ENCODE assay signal across 17 cellular contexts in genomic region chr9:76591256-76591950, GRCh38.
DNase-seq lines count a peak whose midpoint lies in the region; ATAC-seq and TF ChIP-seq lines count a peak whose summit lies in the region.
"Had no signal": no experiment of that assay in that cellular context is flagged by ENCODE, and none has a peak within 500 bp of the region (broad histone marks: within the 10 kb centered on the region; RNA-seq: fewer than 3 reads in every experiment).

No MANE protein-coding gene starts in this region.

- no peak for TF ChIP-seq CTCF in left ventricle myocardium inferior (IDR thresholded peaks at IDR 0.05; ENCODE audit: borderline replicate concordance)

- intact Hi-C loops in Right ventricle myocardium superior (cut with DNase I) = no loop called here
- intact Hi-C loops in left ventricle myocardium inferior (cut with micrococcal nuclease) = no loop called here
- intact Hi-C loops in activated T-helper 2 cell treated with anti-CD3 and anti-CD28 coated beads, Interferon-gamma antibody, Interleukin-2, Interleukin-4, amounts not matched to agents 10 μg/mL and 5 μg/mL and 100 μg/mL, durations not matched to agents 14 hours and 24 hours and 36 hours (cut with micrococcal nuclease) = no loop called here

- no peaks in the 10 kb centered on the region for H3K9me3 ChIP-seq in left ventricle myocardium inferior (replicated peaks)
- H3K9me3 ChIP-seq: heart right ventricle, SK-N-SH had no signal

- no peaks in the 10 kb centered on the region for H3K4me1 ChIP-seq in left ventricle myocardium inferior

- in situ Hi-C loops in SK-MEL-5 (cut with HindIII; ENCODE audit: low pct_unique_long_range_greater_than_20kb, low sequenced_read_pairs) = no loop called here

- H3K36me3 ChIP-seq in left ventricle myocardium inferior = no peaks in the 10 kb centered on the region
- H3K36me3 ChIP-seq: heart right ventricle had no signal

- peaks cover 15 to 40% of the 10 kb centered on the region in 2 donors for H3K4me1 Mint-ChIP-seq in stimulated activated naive B cell treated with anti-CD40 and anti-IgM and Interleukin-4, amounts not matched to agents 10 μg/mL and 1 μg/mL and 100 μg/mL, for 72 hours
- peaks cover 22% of the 10 kb centered on the region for H3K4me1 Mint-ChIP-seq in activated T-helper 2 cell treated with anti-CD3 and anti-CD28 coated beads, Interferon-gamma antibody, Interleukin-2, Interleukin-4, amounts not matched to agents 10 μg/mL and 5 μg/mL and 100 μg/mL, durations not matched to agents 14 hours and 24 hours and 36 hours (ENCODE audit: low read depth)

- H3K27me3 ChIP-seq in left ventricle myocardium inferior (ENCODE audit: low read depth) = peaks cover 9% of the 10 kb centered on the region

- H3K27me3 Mint-ChIP-seq in stimulated activated naive B cell treated with anti-CD40 and anti-IgM and Interleukin-4, amounts not matched to agents 10 μg/mL and 1 μg/mL and 100 μg/mL, for 72 hours = no peaks in the 10 kb centered on the region
- peaks cover 21% of the 10 kb centered on the region for H3K27me3 Mint-ChIP-seq in activated T-helper 2 cell treated with anti-CD3 and anti-CD28 coated beads, Interferon-gamma antibody, Interleukin-2, Interleukin-4, amounts not matched to agents 10 μg/mL and 5 μg/mL and 100 μg/mL, durations not matched to agents 14 hours and 24 hours and 36 hours (ENCODE audit: low read depth)
- H3K27me3 Mint-ChIP-seq: central memory CD8-positive, alpha-beta T cell had no signal

- no peaks in the 10 kb centered on the region for H3K9me3 Mint-ChIP-seq in stimulated activated naive B cell treated with anti-CD40 and anti-IgM and Interleukin-4, amounts not matched to agents 10 μg/mL and 1 μg/mL and 100 μg/mL, for 72 hours
- H3K9me3 Mint-ChIP-seq in activated T-helper 2 cell treated with anti-CD3 and anti-CD28 coated beads, Interferon-gamma antibody, Interleukin-2, Interleukin-4, amounts not matched to agents 10 μg/mL and 5 μg/mL and 100 μg/mL, durations not matched to agents 14 hours and 24 hours and 36 hours = no peaks in the 10 kb centered on the region
- H3K9me3 Mint-ChIP-seq: activated CD4-positive, alpha-beta memory T cell treated with anti-CD3 and anti-CD28 coated beads for 36 hours; activated T-cell treated with anti-CD3 and anti-CD28 coated beads, Interleukin-2, amount 50 U/mL, for 72 hours; central memory CD8-positive, alpha-beta T cell; stimulated activated naive CD8-positive, alpha-beta T cell treated with anti-CD3 and anti-CD28 coated beads, Interleukin-15, amount 100 ng/mL, for 72 hours had no signal

- DNase-seq in Right ventricle myocardium superior (no peak), left ventricle myocardium inferior (no peak), SK-MEL-5 (ENCODE audit: low read depth, low spot score) (peak; percentile 60), foreskin melanocyte (peak; percentile 59), NCI-H2081 treated with DMSO at 0.1 percent for 48 hours (lab: John Stamatoyannopoulos, UW) (no peak)
- no peak for DNase-seq in stimulated activated naive B cell treated with anti-CD40 and anti-IgM and Interleukin-4, amounts not matched to agents 10 μg/mL and 1 μg/mL and 100 μg/mL, for 72 hours
- DNase-seq in stimulated activated CD4-positive, alpha-beta T cell treated with anti-CD3 and anti-CD28 coated beads, Interleukin-4, amount 100 ng/mL, for 1 hour = no peak
- DNase-seq in activated T-helper 2 cell treated with anti-CD3 and anti-CD28 coated beads, Interferon-gamma antibody, Interleukin-2, Interleukin-4, amounts not matched to agents 10 μg/mL and 5 μg/mL and 100 μg/mL, durations not matched to agents 14 hours and 24 hours and 36 hours (ENCODE audit: low spot score) = no peak
- DNase-seq: activated CD4-positive, alpha-beta memory T cell treated with anti-CD3 and anti-CD28 coated beads for 36 hours; activated T-cell treated with anti-CD3 and anti-CD28 coated beads, Interleukin-2, amount 50 U/mL, for 72 hours; CD8-positive, alpha-beta memory T cell; heart right ventricle; kidney glomerular epithelial cell; NCI-H1436; SK-N-SH; stimulated activated naive CD8-positive, alpha-beta T cell treated with anti-CD3 and anti-CD28 coated beads, Interleukin-15, amount 100 ng/mL, for 72 hours had no signal

- H3K27ac Mint-ChIP-seq in stimulated activated naive B cell treated with anti-CD40 and anti-IgM and Interleukin-4, amounts not matched to agents 10 μg/mL and 1 μg/mL and 100 μg/mL, for 72 hours = peak overlapping the region; percentile 47
- no peak overlapping the region for H3K27ac Mint-ChIP-seq in activated T-helper 2 cell treated with anti-CD3 and anti-CD28 coated beads, Interferon-gamma antibody, Interleukin-2, Interleukin-4, amounts not matched to agents 10 μg/mL and 5 μg/mL and 100 μg/mL, durations not matched to agents 14 hours and 24 hours and 36 hours
- H3K27ac Mint-ChIP-seq: activated CD4-positive, alpha-beta memory T cell treated with anti-CD3 and anti-CD28 coated beads for 36 hours; activated T-cell treated with anti-CD3 and anti-CD28 coated beads, Interleukin-2, amount 50 U/mL, for 72 hours; CD8-positive, alpha-beta memory T cell; stimulated activated naive CD8-positive, alpha-beta T cell treated with anti-CD3 and anti-CD28 coated beads, Interleukin-15, amount 100 ng/mL, for 72 hours had no signal

- peaks cover 0 to 12% of the 10 kb centered on the region in 2 donors for H3K36me3 Mint-ChIP-seq in stimulated activated naive B cell treated with anti-CD40 and anti-IgM and Interleukin-4, amounts not matched to agents 10 μg/mL and 1 μg/mL and 100 μg/mL, for 72 hours
- no peaks in the 10 kb centered on the region for H3K36me3 Mint-ChIP-seq in activated T-helper 2 cell treated with anti-CD3 and anti-CD28 coated beads, Interferon-gamma antibody, Interleukin-2, Interleukin-4, amounts not matched to agents 10 μg/mL and 5 μg/mL and 100 μg/mL, durations not matched to agents 14 hours and 24 hours and 36 hours (ENCODE audit: low read depth)
- H3K36me3 Mint-ChIP-seq: activated CD4-positive, alpha-beta memory T cell treated with anti-CD3 and anti-CD28 coated beads for 36 hours; CD8-positive, alpha-beta memory T cell had no signal

- H3K4me3 Mint-ChIP-seq in stimulated activated naive B cell treated with anti-CD40 and anti-IgM and Interleukin-4, amounts not matched to agents 10 μg/mL and 1 μg/mL and 100 μg/mL, for 72 hours = no peak overlapping the region
- H3K4me3 Mint-ChIP-seq in activated T-helper 2 cell treated with anti-CD3 and anti-CD28 coated beads, Interferon-gamma antibody, Interleukin-2, Interleukin-4, amounts not matched to agents 10 μg/mL and 5 μg/mL and 100 μg/mL, durations not matched to agents 14 hours and 24 hours and 36 hours (ENCODE audit: low read depth) = no peak overlapping the region
- H3K4me3 Mint-ChIP-seq: activated CD4-positive, alpha-beta memory T cell treated with anti-CD3 and anti-CD28 coated beads for 36 hours; activated T-cell treated with anti-CD3 and anti-CD28 coated beads, Interleukin-2, amount 50 U/mL, for 72 hours; central memory CD8-positive, alpha-beta T cell; stimulated activated naive CD8-positive, alpha-beta T cell treated with anti-CD3 and anti-CD28 coated beads, Interleukin-15, amount 100 ng/mL, for 72 hours had no signal

- H3K4me3 ChIP-seq in left ventricle myocardium inferior = no peak overlapping the region
- H3K4me3 ChIP-seq: heart right ventricle had no signal

- peak; percentile 27 for ATAC-seq in Right ventricle myocardium superior (ENCODE audit: poor library complexity)
- ATAC-seq in stimulated activated naive B cell treated with anti-CD40 and anti-IgM and Interleukin-4, amounts not matched to agents 10 μg/mL and 1 μg/mL and 100 μg/mL, for 72 hours (replicated peaks) = no peak
- ATAC-seq: activated T-cell treated with anti-CD3 and anti-CD28 coated beads, Interleukin-2, amount 50 U/mL, for 72 hours; stimulated activated naive CD8-positive, alpha-beta T cell treated with anti-CD3 and anti-CD28 coated beads, Interleukin-15, amount 100 ng/mL, for 72 hours had no signal

- H3K27ac ChIP-seq in left ventricle myocardium inferior (replicated peaks) = no peak overlapping the region

Comparison
In these comparisons a context has a peak if more than half of its experiments do, and no peak if none do; other contexts are left out.
1. DNase-seq: peak in SK-MEL-5 (single experiment) and foreskin melanocyte (single experiment); none in Right ventricle myocardium superior (single experiment), left ventricle myocardium inferior (single experiment), stimulated activated naive B cell treated with anti-CD40 and anti-IgM and Interleukin-4, amounts not matched to agents 10 μg/mL and 1 μg/mL and 100 μg/mL, for 72 hours (single experiment), stimulated activated CD4-positive, alpha-beta T cell treated with anti-CD3 and anti-CD28 coated beads, Interleukin-4, amount 100 ng/mL, for 1 hour (single experiment), NCI-H2081 treated with DMSO at 0.1 percent for 48 hours (single experiment) and activated T-helper 2 cell treated with anti-CD3 and anti-CD28 coated beads, Interferon-gamma antibody, Interleukin-2, Interleukin-4, amounts not matched to agents 10 μg/mL and 5 μg/mL and 100 μg/mL, durations not matched to agents 14 hours and 24 hours and 36 hours (single experiment).